Comparison of ENCODE assay signal across 22 cellular contexts in genomic region chr1:35599411-35599810, GRCh38. TPM values are rescaled to one million over a fixed set of nuclear protein-coding genes. Genes with fewer than 3 reads are reported as not detected.
DNase-seq lines count a peak whose midpoint lies in the region; ATAC-seq and TF ChIP-seq lines count a peak whose summit lies in the region.
"Had no signal": no experiment of that assay in that cellular context is flagged by ENCODE, and none has a peak within 500 bp of the region (broad histone marks: within the 10 kb centered on the region; RNA-seq: fewer than 3 reads in every experiment).

No MANE protein-coding gene starts in this region.

- H3K27ac ChIP-seq in breast epithelium (no peak overlapping the region), smooth muscle cell (ENCODE audit: low read depth) (no peak overlapping the region), stomach (no peak overlapping the region)
- H3K27ac ChIP-seq: C4-2B, SK-N-MC had no signal

- H3K4me3 ChIP-seq in breast epithelium, result no peak overlapping the region
- no peak overlapping the region for H3K4me3 ChIP-seq in smooth muscle cell
- no peak overlapping the region for H3K4me3 ChIP-seq in stomach
- H3K4me3 ChIP-seq: GM12878, SK-N-MC had no signal

- intact Hi-C loops in MCF 10A (cut with micrococcal nuclease), result no loop called here
- intact Hi-C loops in breast epithelium (cut with DNase I; ENCODE audit: low total_unique reads), result no loop called here
- intact Hi-C loops in stomach (cut with DNase I; ENCODE audit: low total_unique reads), result no loop called here

- H2AFZ ChIP-seq in smooth muscle cell (ENCODE audit: low read depth), result no peak overlapping the region

- H3K27me3 Mint-ChIP-seq in MCF 10A (ENCODE audit: insufficient read depth, unreplicated experiment) (no peaks in the 10 kb centered on the region), WTC11 (ENCODE audit: low read depth) (no peaks in the 10 kb centered on the region)
- H3K27me3 Mint-ChIP-seq: B cell; CD8-positive, alpha-beta memory T cell had no signal

- TF ChIP-seq POLR2A in breast epithelium (IDR thresholded peaks at IDR 0.05) (no peak), stomach (IDR thresholded peaks at IDR 0.05) (no peak)

- no peaks in the 10 kb centered on the region for H3F3A ChIP-seq in smooth muscle cell (ENCODE audit: low read depth)

- no peak overlapping the region for H3K9ac ChIP-seq in smooth muscle cell (ENCODE audit: low read depth)

- H3K4me3 Mint-ChIP-seq in MCF 10A (ENCODE audit: unreplicated experiment) (no peak overlapping the region), WTC11 (no peak overlapping the region)
- H3K4me3 Mint-ChIP-seq: B cell; CD8-positive, alpha-beta memory T cell had no signal

- H3K36me3 ChIP-seq in breast epithelium (no peaks in the 10 kb centered on the region), smooth muscle cell (ENCODE audit: low read depth) (no peaks in the 10 kb centered on the region), stomach (peaks cover 27 to 66% (median 54%) of the 10 kb centered on the region in 4 donors)

- H3K4me1 ChIP-seq in breast epithelium (no peaks in the 10 kb centered on the region), smooth muscle cell (ENCODE audit: low read depth) (no peaks in the 10 kb centered on the region), stomach (no peaks in the 10 kb centered on the region)

- TF ChIP-seq EP300 in stomach (IDR thresholded peaks at IDR 0.05), result no peak

- H4K20me1 ChIP-seq in smooth muscle cell (ENCODE audit: low read depth), result no peaks in the 10 kb centered on the region

- no TSS peak for BruUV-seq in MCF 10A (replicated peaks; lab: Mats Ljungman, UMichigan)

- no peaks in the 10 kb centered on the region for H3K9me3 Mint-ChIP-seq in MCF 10A (ENCODE audit: unreplicated experiment)
- no peaks in the 10 kb centered on the region for H3K9me3 Mint-ChIP-seq in WTC11
- H3K9me3 Mint-ChIP-seq: CD8-positive, alpha-beta memory T cell had no signal

- 71% methylated on average over 3 of the region's 3 CpGs for WGBS in smooth muscle cell (ENCODE audit: low lambda C conversion rate)
- 78 to 89% (median 85%) methylated on average over 3 of the region's 3 CpGs for WGBS in stomach, 5 donors

- H3K9me3 ChIP-seq in breast epithelium (no peaks in the 10 kb centered on the region), smooth muscle cell (replicated peaks; ENCODE audit: low read depth) (no peaks in the 10 kb centered on the region), stomach (no peaks in the 10 kb centered on the region)

- H3K27me3 ChIP-seq in breast epithelium (no peaks in the 10 kb centered on the region), smooth muscle cell (ENCODE audit: low read depth) (no peaks in the 10 kb centered on the region), stomach (no peaks in the 10 kb centered on the region)

- DNase-seq in MCF 10A (ENCODE audit: unreplicated experiment), result no peak
- DNase-seq in breast epithelium (ENCODE audit: low spot score in 2 of 2), result no peak
- DNase-seq in WTC11 (ENCODE audit: low spot score), result no peak
- peak; percentile 73 for DNase-seq in foreskin melanocyte
- DNase-seq in smooth muscle cell (lab: John Stamatoyannopoulos, UW; ENCODE audit: unreplicated experiment), result no peak
- no peak for DNase-seq in stomach
- DNase-seq in NCI-H526 (lab: John Stamatoyannopoulos, UW), result no peak
- DNase-seq: CD8-positive, alpha-beta memory T cell; DMS 273 treated with DMSO at 0.1 percent for 48 hours; DMS79; GDM1; HCEC 1CT; KG1; MM.1S; NCI-H2029; NCI-H446 treated with DMSO at 0.1 percent for 48 hours; Right ventricle myocardium superior; RPMI8226 had no signal

- H3K4me1 Mint-ChIP-seq in MCF 10A (ENCODE audit: insufficient read depth, unreplicated experiment) (no peaks in the 10 kb centered on the region), WTC11 (peaks cover 9% of the 10 kb centered on the region; the same call in 1 of the 2 replicates)
- H3K4me1 Mint-ChIP-seq: B cell had no signal

- TF ChIP-seq CTCF in MCF 10A (IDR thresholded peaks at IDR 0.05; ENCODE audit: unreplicated experiment), result no peak
- TF ChIP-seq CTCF in breast epithelium (IDR thresholded peaks at IDR 0.05), result no peak
- TF ChIP-seq CTCF in WTC11 (IDR thresholded peaks at IDR 0.05), result no peak
- TF ChIP-seq CTCF in smooth muscle cell (IDR thresholded peaks at IDR 0.05; ENCODE audit: borderline replicate concordance, insufficient read depth, poor library complexity, severe bottlenecking), result no peak
- no peak for TF ChIP-seq CTCF in stomach (IDR thresholded peaks at IDR 0.05)

- H3K4me2 ChIP-seq in smooth muscle cell, result no peak overlapping the region

- POLR2A ChIA-PET in MCF 10A (lab: Yijun Ruan, JAX), result no interaction called here
- POLR2A ChIA-PET in WTC11 (lab: Charles Lee), result no interaction called here

- H3K36me3 Mint-ChIP-seq in MCF 10A (ENCODE audit: insufficient read depth, unreplicated experiment) (peaks cover 45% of the 10 kb centered on the region), WTC11 (peaks cover 22% of the 10 kb centered on the region)

- CTCF ChIA-PET in MCF 10A (lab: Yijun Ruan, JAX) (interaction anchor here (1.4 to 2.0 kb wide), 2 partner anchors 9 to 127 kb away, joined by 4 to 5 read pairs; no protein-coding TSS in a partner anchor), WTC11 (lab: Charles Lee) (interaction anchor here (1.1 to 1.4 kb wide), 2 partner anchors 35 to 116 kb away, joined by 5 read pairs; no protein-coding TSS in a partner anchor)

- ATAC-seq in WTC11, result no peak
- ATAC-seq: GM12878 had no signal

- H3K79me2 ChIP-seq in smooth muscle cell (ENCODE audit: low read depth), result no peaks in the 10 kb centered on the region

- H3K27ac Mint-ChIP-seq in MCF 10A (ENCODE audit: low read depth, unreplicated experiment) (peak overlapping the region; percentile 55), WTC11 (peak overlapping the region; percentile 25; the same call in 1 of the 2 replicates)
- H3K27ac Mint-ChIP-seq: B cell had no signal

TF ChIP-seq in WTC11, 78 proteins besides CTCF, POLR2A, EP300 and RAD21 (continues in another document):
- TF ChIP-seq ZBTB21 (CRISPR knock-in tag; IDR thresholded peaks at IDR 0.05; ENCODE audit: borderline replicate concordance), result no peak
- no peak for TF ChIP-seq JAZF1 (CRISPR knock-in tag; IDR thresholded peaks at IDR 0.05)
- TF ChIP-seq, protein P1, sequence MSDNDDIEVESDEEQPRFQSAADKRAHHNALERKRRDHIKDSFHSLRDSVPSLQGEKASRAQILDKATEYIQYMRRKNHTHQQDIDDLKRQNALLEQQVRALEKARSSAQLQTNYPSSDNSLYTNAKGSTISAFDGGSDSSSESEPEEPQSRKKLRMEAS (CRISPR knock-in tag; IDR thresholded peaks at IDR 0.05), result no peak
- TF ChIP-seq, protein P2, sequence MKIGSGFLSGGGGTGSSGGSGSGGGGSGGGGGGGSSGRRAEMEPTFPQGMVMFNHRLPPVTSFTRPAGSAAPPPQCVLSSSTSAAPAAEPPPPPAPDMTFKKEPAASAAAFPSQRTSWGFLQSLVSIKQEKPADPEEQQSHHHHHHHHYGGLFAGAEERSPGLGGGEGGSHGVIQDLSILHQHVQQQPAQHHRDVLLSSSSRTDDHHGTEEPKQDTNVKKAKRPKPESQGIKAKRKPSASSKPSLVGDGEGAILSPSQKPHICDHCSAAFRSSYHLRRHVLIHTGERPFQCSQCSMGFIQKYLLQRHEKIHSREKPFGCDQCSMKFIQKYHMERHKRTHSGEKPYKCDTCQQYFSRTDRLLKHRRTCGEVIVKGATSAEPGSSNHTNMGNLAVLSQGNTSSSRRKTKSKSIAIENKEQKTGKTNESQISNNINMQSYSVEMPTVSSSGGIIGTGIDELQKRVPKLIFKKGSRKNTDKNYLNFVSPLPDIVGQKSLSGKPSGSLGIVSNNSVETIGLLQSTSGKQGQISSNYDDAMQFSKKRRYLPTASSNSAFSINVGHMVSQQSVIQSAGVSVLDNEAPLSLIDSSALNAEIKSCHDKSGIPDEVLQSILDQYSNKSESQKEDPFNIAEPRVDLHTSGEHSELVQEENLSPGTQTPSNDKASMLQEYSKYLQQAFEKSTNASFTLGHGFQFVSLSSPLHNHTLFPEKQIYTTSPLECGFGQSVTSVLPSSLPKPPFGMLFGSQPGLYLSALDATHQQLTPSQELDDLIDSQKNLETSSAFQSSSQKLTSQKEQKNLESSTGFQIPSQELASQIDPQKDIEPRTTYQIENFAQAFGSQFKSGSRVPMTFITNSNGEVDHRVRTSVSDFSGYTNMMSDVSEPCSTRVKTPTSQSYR (CRISPR knock-in tag; IDR thresholded peaks at IDR 0.05), result no peak
- no peak for TF ChIP-seq NFATC4 (CRISPR knock-in tag; IDR thresholded peaks at IDR 0.05)

RNA-seq across cellular contexts. Expression of gene TFAP2E, which starts 26.3 kb away (rescaled TPM):
- total RNA-seq in MCF 10A (2022) (0.30 and 0.47 TPM in 2 replicates), breast epithelium (1 to 10 TPM in 1 of 3 donors, under 1 TPM in 2; 0.44 to 2.6 (median 0.64) TPM), WTC11 (2021) (1.5 to 1.7 TPM (median 1.5 TPM) in 3 replicates), smooth muscle cell (0.36 and 1.2 TPM in 2 replicates), stomach (10 to 100 TPM in 1 of 5 donors, 1 to 10 TPM in 2, not detected in 2; 1.8 to 44.3 (median 7.0) TPM)
- polyA plus RNA-seq in smooth muscle cell (0.30 and 0.80 TPM in 2 replicates), stomach (1 to 10 TPM in 1 of 3 donors, under 1 TPM in 1, not detected in 1; 0.37 to 1.3 TPM)

RNA-seq across cellular contexts. Expression of gene NCDN, which starts 41.8 kb away (rescaled TPM):
- 31.4 and 31.5 TPM in 2 replicates for total RNA-seq in MCF 10A (2022)
- total RNA-seq in breast epithelium, result 10 to 100 TPM in 2 of 3 donors, 1 to 10 TPM in 1; 9.9 to 22.3 (median 16.2) TPM
- 35.6 to 39.2 TPM (median 38.2 TPM) in 3 replicates for total RNA-seq in WTC11 (2021)
- 10.8 and 12.2 TPM in 2 replicates for total RNA-seq in smooth muscle cell
- 21.8 and 25.8 TPM in 2 replicates for polyA plus RNA-seq in smooth muscle cell
- total RNA-seq in stomach, result 10 to 100 TPM in 4 of 5 donors, 1 to 10 TPM in 1; 7.0 to 92.9 (median 39.7) TPM
- polyA plus RNA-seq in stomach, result 1 to 10 TPM; 5.3 to 10.0 (median 7.0) TPM

RNA-seq across cellular contexts. Expression of gene PSMB2, which starts 41.9 kb away (rescaled TPM):
- total RNA-seq in MCF 10A (2022) (82.6 and 93.9 TPM in 2 replicates), breast epithelium (10 to 100 TPM; 26.7 to 31.8 (median 31.5) TPM), WTC11 (2021) (76.7 to 81.7 TPM (median 80.6 TPM) in 3 replicates), smooth muscle cell (41.0 and 51.6 TPM in 2 replicates), stomach (10 to 100 TPM; 11.1 to 42.3 (median 28.4) TPM)
- polyA plus RNA-seq in smooth muscle cell (105 and 110 TPM in 2 replicates), stomach (10 to 100 TPM; 34.1 to 43.9 (median 41.1) TPM)

RNA-seq across cellular contexts. Expression of gene KIAA0319L, which starts 42.2 kb away (rescaled TPM):
- total RNA-seq in MCF 10A (2022) (50.7 and 56.8 TPM in 2 replicates), breast epithelium (100 to 1,000 TPM in 2 of 3 donors, 10 to 100 TPM in 1; 49.0 to 104 (median 103) TPM), WTC11 (2021) (66.3 to 71.7 TPM (median 70.0 TPM) in 3 replicates), smooth muscle cell (33.6 and 37.0 TPM in 2 replicates), stomach (100 to 1,000 TPM in 2 of 5 donors, 10 to 100 TPM in 3; 26.3 to 146 (median 92.0) TPM)
- polyA plus RNA-seq in smooth muscle cell (30.1 and 36.3 TPM in 2 replicates), stomach (10 to 100 TPM; 13.1 to 14.9 (median 14.4) TPM)
